ENCODE assay signal across 10 cellular contexts in the genomic region with DNA sequence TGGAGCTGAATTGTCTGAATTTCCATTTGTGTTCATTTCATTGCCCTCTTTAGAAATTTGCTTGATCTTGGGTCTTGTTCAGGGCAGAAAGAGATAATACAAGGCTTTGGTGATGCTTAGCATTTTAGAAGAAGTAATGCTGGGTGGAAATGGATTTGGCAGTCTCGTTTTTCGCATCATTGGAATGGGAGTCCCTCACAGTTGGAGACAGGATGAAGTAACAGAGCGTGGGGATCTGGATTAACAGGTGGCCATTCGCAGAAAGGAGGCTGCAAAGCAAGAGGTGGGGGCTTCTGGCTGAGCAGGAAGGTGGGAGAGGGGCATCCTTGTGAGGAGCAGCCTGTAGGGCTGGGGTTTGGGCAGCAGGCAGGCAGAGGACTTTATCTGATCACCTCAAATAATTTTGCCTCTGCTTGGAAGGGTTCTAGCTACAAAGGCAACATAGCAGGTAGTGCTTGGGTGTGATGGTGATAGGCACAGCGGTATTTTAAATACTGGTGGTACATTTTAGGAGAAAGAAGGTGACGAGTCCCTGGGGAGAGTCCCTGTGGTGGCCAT. TPM values are rescaled to one million over a fixed set of nuclear protein-coding genes. Genes with fewer than 3 reads are reported as not detected.
DNase-seq lines count a peak whose midpoint lies in the region; ATAC-seq and TF ChIP-seq lines count a peak whose summit lies in the region.
"Had no signal": no experiment of that assay in that cellular context is flagged by ENCODE, and none has a peak within 500 bp of the region (broad histone marks: within the 10 kb centered on the region; RNA-seq: fewer than 3 reads in every experiment).

No MANE protein-coding gene starts in this region.

- DNase-seq in activated CD4-positive, alpha-beta T cell treated with anti-CD3 and anti-CD28 coated beads, Interleukin-2, amount 10 ng/mL, durations not matched to agents 7 days and 5 days: no peak
- no peak for DNase-seq in activated CD4-positive, alpha-beta T cell treated with anti-CD3 and anti-CD28 coated beads for 4 hours
- no peak for DNase-seq in Peyer's patch
- no peak for DNase-seq in endothelial cell (ENCODE audit: low spot score)
- DNase-seq in mesenteric fat pad (ENCODE audit: low spot score): no peak
- no peak for DNase-seq in NCI-H524 treated with DMSO at 0.1 percent for 48 hours (lab: John Stamatoyannopoulos, UW)
- DNase-seq: aorta, NCI-H1417 treated with DMSO at 0.1 percent for 48 hours had no signal

- H3K4me3 ChIP-seq in Peyer's patch: no peak overlapping the region

- no peak for ATAC-seq in GM21723 (IDR thresholded peaks at IDR 0.05; ENCODE audit: unreplicated experiment)

- CTCF ChIA-PET in activated CD4-positive, alpha-beta T cell treated with anti-CD3 and anti-CD28 coated beads, Interleukin-2, amount 10 ng/mL, durations not matched to agents 7 days and 5 days (lab: Charles Lee): interaction anchor here (0.6 to 2.7 kb wide), 8 partner anchors 9 to 633 kb away, joined by 3 to 13 read pairs (median 4); partner anchors contain the start of gene KSR1

- H3K36me3 ChIP-seq in Peyer's patch: no peaks in the 10 kb centered on the region

- H3K4me1 ChIP-seq in Peyer's patch: peaks cover 0 to 28% (median 14%) of the 10 kb centered on the region in 4 donors

- H3K36me3 Mint-ChIP-seq in activated CD4-positive, alpha-beta T cell treated with anti-CD3 and anti-CD28 coated beads, Interleukin-2, amount 10 ng/mL, durations not matched to agents 7 days and 5 days (ENCODE audit: low read depth): peaks cover 5% of the 10 kb centered on the region
- peaks cover 4% of the 10 kb centered on the region for H3K36me3 Mint-ChIP-seq in endothelial cell (ENCODE audit: low read depth, unreplicated experiment)
- H3K36me3 Mint-ChIP-seq in stimulated activated naive CD8-positive, alpha-beta T cell treated with anti-CD3 and anti-CD28 coated beads, Interleukin-15, Interleukin-2, amounts not matched to agents 100 ng/mL and 50 ng/mL, for 24 hours (ENCODE audit: low read depth): peaks cover 18% of the 10 kb centered on the region

- peaks cover 92% of the 10 kb centered on the region for H3K4me1 Mint-ChIP-seq in activated CD4-positive, alpha-beta T cell treated with anti-CD3 and anti-CD28 coated beads, Interleukin-2, amount 10 ng/mL, durations not matched to agents 7 days and 5 days
- H3K4me1 Mint-ChIP-seq in endothelial cell (ENCODE audit: unreplicated experiment): peaks cover 50% of the 10 kb centered on the region
- H3K4me1 Mint-ChIP-seq in stimulated activated naive CD8-positive, alpha-beta T cell treated with anti-CD3 and anti-CD28 coated beads, Interleukin-15, Interleukin-2, amounts not matched to agents 100 ng/mL and 50 ng/mL, for 24 hours (ENCODE audit: low read depth): peaks cover 99% of the 10 kb centered on the region

- no peaks in the 10 kb centered on the region for H3K9me3 Mint-ChIP-seq in activated CD4-positive, alpha-beta T cell treated with anti-CD3 and anti-CD28 coated beads, Interleukin-2, amount 10 ng/mL, durations not matched to agents 7 days and 5 days
- no peaks in the 10 kb centered on the region for H3K9me3 Mint-ChIP-seq in endothelial cell (ENCODE audit: unreplicated experiment)
- H3K9me3 Mint-ChIP-seq in stimulated activated naive CD8-positive, alpha-beta T cell treated with anti-CD3 and anti-CD28 coated beads, Interleukin-15, Interleukin-2, amounts not matched to agents 100 ng/mL and 50 ng/mL, for 24 hours: no peaks in the 10 kb centered on the region

- POLR2A ChIA-PET in activated CD4-positive, alpha-beta T cell treated with anti-CD3 and anti-CD28 coated beads, Interleukin-2, amount 10 ng/mL, durations not matched to agents 7 days and 5 days (lab: Charles Lee): interaction anchor here (0.9 to 1.6 kb wide), 3 partner anchors 17 to 107 kb away, joined by 3 to 5 read pairs (median 4); partner anchors contain the start of gene KSR1

- H3K9me3 ChIP-seq in Peyer's patch: no peaks in the 10 kb centered on the region

- no peaks in the 10 kb centered on the region for H3K27me3 Mint-ChIP-seq in activated CD4-positive, alpha-beta T cell treated with anti-CD3 and anti-CD28 coated beads, Interleukin-2, amount 10 ng/mL, durations not matched to agents 7 days and 5 days
- peaks cover 4% of the 10 kb centered on the region for H3K27me3 Mint-ChIP-seq in endothelial cell (ENCODE audit: unreplicated experiment)
- no peaks in the 10 kb centered on the region for H3K27me3 Mint-ChIP-seq in stimulated activated naive CD8-positive, alpha-beta T cell treated with anti-CD3 and anti-CD28 coated beads, Interleukin-15, Interleukin-2, amounts not matched to agents 100 ng/mL and 50 ng/mL, for 24 hours

- no peaks in the 10 kb centered on the region for H3K27me3 ChIP-seq in Peyer's patch

- TF ChIP-seq CTCF in Peyer's patch (IDR thresholded peaks at IDR 0.05) (no peak), endothelial cell (IDR thresholded peaks at IDR 0.05; ENCODE audit: unreplicated experiment) (no peak)

- TF ChIP-seq POLR2A in Peyer's patch (IDR thresholded peaks at IDR 0.05): no peak

- peak overlapping the region; percentile 97 for H3K27ac Mint-ChIP-seq in activated CD4-positive, alpha-beta T cell treated with anti-CD3 and anti-CD28 coated beads, Interleukin-2, amount 10 ng/mL, durations not matched to agents 7 days and 5 days
- peak overlapping the region; percentile 65 for H3K27ac Mint-ChIP-seq in endothelial cell (ENCODE audit: unreplicated experiment)
- peak overlapping the region; percentile 100 for H3K27ac Mint-ChIP-seq in stimulated activated naive CD8-positive, alpha-beta T cell treated with anti-CD3 and anti-CD28 coated beads, Interleukin-15, Interleukin-2, amounts not matched to agents 100 ng/mL and 50 ng/mL, for 24 hours

- H3K27ac ChIP-seq in Peyer's patch: peak overlapping the region; percentile 61 to 76 (median 72)

- peak overlapping the region; percentile 55 for H3K4me3 Mint-ChIP-seq in activated CD4-positive, alpha-beta T cell treated with anti-CD3 and anti-CD28 coated beads, Interleukin-2, amount 10 ng/mL, durations not matched to agents 7 days and 5 days
- no peak overlapping the region for H3K4me3 Mint-ChIP-seq in endothelial cell (ENCODE audit: unreplicated experiment)
- peak overlapping the region; percentile 74 for H3K4me3 Mint-ChIP-seq in stimulated activated naive CD8-positive, alpha-beta T cell treated with anti-CD3 and anti-CD28 coated beads, Interleukin-15, Interleukin-2, amounts not matched to agents 100 ng/mL and 50 ng/mL, for 24 hours

RNA-seq across cellular contexts. Expression of gene KSR1, which starts 17.0 kb away (rescaled TPM):
- total RNA-seq in activated CD4-positive, alpha-beta T cell treated with anti-CD3 and anti-CD28 coated beads, Interleukin-2, amount 10 ng/mL, durations not matched to agents 7 days and 5 days: 10 to 100 TPM; 43.1 to 45.7 TPM
- total RNA-seq in Peyer's patch (10 to 100 TPM; 26.6 to 64.4 (median 42.2) TPM), endothelial cell (ENCODE audit: unreplicated experiment) (65.2 TPM), mesenteric fat pad (38.9 TPM)
